7 cellular contexts compared by ENCODE assay signal in the genomic region with DNA sequence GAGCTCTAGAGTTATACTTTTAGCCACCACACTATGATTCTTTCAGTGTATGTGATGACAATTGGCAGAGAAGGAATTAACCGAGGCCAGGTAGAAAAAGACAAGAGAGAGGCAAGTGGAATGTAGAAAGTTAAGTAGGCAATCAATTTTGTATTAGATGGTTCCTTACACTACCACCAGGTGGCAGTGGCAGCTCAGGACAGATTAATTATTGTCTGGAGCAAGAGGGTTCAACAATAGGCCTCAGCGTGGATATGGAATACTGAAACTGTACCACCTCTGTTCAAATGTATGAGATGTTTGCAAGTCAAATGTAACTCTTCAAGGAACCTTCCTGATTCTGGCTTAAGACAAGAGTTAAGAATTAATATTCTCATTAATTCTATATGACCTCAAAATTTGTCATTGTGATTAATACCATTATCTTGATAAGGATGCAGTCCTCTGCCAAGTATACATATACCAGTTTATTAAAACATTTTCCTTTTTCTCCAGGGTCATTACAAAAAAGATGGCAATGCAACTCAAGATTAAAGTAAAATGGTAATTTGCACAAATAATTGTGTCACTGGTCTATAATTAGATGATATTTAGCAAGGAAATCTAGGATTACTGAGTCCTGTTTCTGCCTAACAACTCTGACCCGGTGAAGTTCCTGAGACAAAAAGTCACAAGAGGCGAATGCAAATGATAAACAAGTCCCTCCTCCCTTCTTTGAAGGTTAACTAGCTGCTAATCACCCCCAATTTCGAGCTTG.
DNase-seq lines count a peak whose midpoint lies in the region; ATAC-seq, FAIRE-seq and TF ChIP-seq lines count a peak whose summit lies in the region.

No MANE protein-coding gene starts in this region.

- no peak overlapping the region for H4K5ac ChIP-seq in H1 (ENCODE audit: insufficient read length, low read depth, low read length)

- H2BK15ac ChIP-seq in H1 (ENCODE audit: low read length): no peak overlapping the region

- H3K23ac ChIP-seq in H1 (ENCODE audit: insufficient read length): no peak overlapping the region

- H2AFZ ChIP-seq in PC-9 (no peak overlapping the region), H1 (ENCODE audit: low read length) (peak overlapping the region; percentile 78)

- H2BK20ac ChIP-seq in H1 (ENCODE audit: low read length): no peak overlapping the region

- CTCF ChIA-PET in PC-9 (lab: Charles Lee) (interaction anchor here (0.6 to 1.5 kb wide), 3 partner anchors 25 to 316 kb away, joined by 3 to 5 read pairs (median 4); no protein-coding TSS in a partner anchor), H1 (lab: Charles Lee; ENCODE audit: partially characterized antibody) (interaction anchor here (0.6 to 5.3 kb wide), 35 partner anchors 10 to 521 kb away, joined by 3 to 95 read pairs (median 5); a partner anchor contains a TSS)

- no TSS peak for BruUV-seq in PC-9 (replicated peaks; lab: Mats Ljungman, UMichigan)

- peak; percentile 98 for TF ChIP-seq CTCF in PC-9 (conservative IDR thresholded peaks at IDR 0.05)
- TF ChIP-seq CTCF in H1 (IDR thresholded peaks at IDR 0.05; ENCODE audit: control extremely low read depth in 1 of 3, insufficient read depth in 1 of 3, low read depth in 1 of 3, low read length in 3 of 3): peak in 2 of 3 experiments; percentile 72 to 81; a peak in 3 of 4 replicates
- peak; percentile 31 for TF ChIP-seq CTCF in mucosa of descending colon (IDR thresholded peaks at IDR 0.05)

- no peaks in the 10 kb centered on the region for H3K23me2 ChIP-seq in H1 (ENCODE audit: low read depth, low read length)

- intact Hi-C loops in PC-9 (cut with micrococcal nuclease; ENCODE audit: unreplicated experiment) (loop anchor here (1.0 to 2.0 kb wide), 3 partner anchors 84 to 336 kb away; no protein-coding TSS in a partner anchor), mucosa of descending colon (cut with DNase I, micrococcal nuclease) (loop anchor here (5.0 to 10.0 kb wide), 2 partner anchors 82 to 140 kb away; no protein-coding TSS in a partner anchor)

- H3K79me2 ChIP-seq in PC-9 (ENCODE audit: low read depth): no peaks in the 10 kb centered on the region
- H3K79me2 ChIP-seq in H1 (ENCODE audit: control insufficient read depth in 1 of 2, insufficient read depth in 2 of 2, low read length in 2 of 2): no peaks in the 10 kb centered on the region

- no peak for TF ChIP-seq POLR2A in H1 (IDR thresholded peaks at IDR 0.05; ENCODE audit: control extremely low read depth in 1 of 2, low read depth in 2 of 2, low read length in 2 of 2)

- H2BK120ac ChIP-seq in H1 (replicated peaks; ENCODE audit: low read depth, low read length): no peak overlapping the region

- no peaks in the 10 kb centered on the region for H3K9me2 ChIP-seq in PC-9 (ENCODE audit: insufficient read depth)

- no peak overlapping the region for H3K56ac ChIP-seq in H1 (replicated peaks; ENCODE audit: insufficient read length, low read depth, low read length)

- H2BK12ac ChIP-seq in H1 (ENCODE audit: low read depth, low read length): no peak overlapping the region

- H4K20me1 ChIP-seq in PC-9 (ENCODE audit: insufficient read depth): no peaks in the 10 kb centered on the region
- no peaks in the 10 kb centered on the region for H4K20me1 ChIP-seq in H1 (replicated peaks in 1 of 2; ENCODE audit: control insufficient read depth in 1 of 2, insufficient read depth in 2 of 2, low read length in 2 of 2)

- no peak overlapping the region for H3K18ac ChIP-seq in H1 (ENCODE audit: extremely low read depth, low read length)

- TF ChIP-seq RAD21 in H1 (IDR thresholded peaks at IDR 0.05 in 1 of 2, conservative IDR thresholded peaks at IDR 0.05 in 1 of 2; ENCODE audit: low read depth in 2 of 2, low read length in 2 of 2): peak; percentile 86 to 91

- no peak overlapping the region for H3K14ac ChIP-seq in H1 (ENCODE audit: insufficient read length)

- H3K27ac ChIP-seq in PC-9 (no peak overlapping the region), H1 (ENCODE audit: low read depth, low read length) (no peak overlapping the region)

- H3K27me3 ChIP-seq in PC-9 (ENCODE audit: insufficient read depth, low read depth): no peaks in the 10 kb centered on the region
- H3K27me3 ChIP-seq in H1 (replicated peaks in 1 of 4; ENCODE audit: control insufficient read depth in 3 of 4, extremely low read depth in 1 of 4, insufficient read depth in 3 of 4, low read length in 3 of 4): no peaks in the 10 kb centered on the region

- no peak overlapping the region for H2AK5ac ChIP-seq in H1 (ENCODE audit: low read depth, low read length)

- no peak for TF ChIP-seq EP300 in H1 (IDR thresholded peaks at IDR 0.05; ENCODE audit: borderline replicate concordance in 1 of 2, low read depth in 2 of 2, low read length in 2 of 2)

- no peaks in the 10 kb centered on the region for H3K36me3 ChIP-seq in PC-9 (ENCODE audit: low read depth)
- no peaks in the 10 kb centered on the region for H3K36me3 ChIP-seq in H1 (ENCODE audit: control insufficient read depth in 2 of 4, insufficient read depth in 4 of 4, low read length in 3 of 4)
- no peaks in the 10 kb centered on the region for H3K36me3 ChIP-seq in mucosa of descending colon (ENCODE audit: low read depth)

- no peak overlapping the region for H3K9ac ChIP-seq in H1 (replicated peaks in 1 of 4; ENCODE audit: extremely low read depth in 1 of 4, low read depth in 3 of 4, low read length in 3 of 4)

- H3K4me2 ChIP-seq in PC-9 (no peak overlapping the region), H1 (ENCODE audit: insufficient read depth in 1 of 2, low read depth in 2 of 2, low read length in 2 of 2) (no peak overlapping the region)

- 61% methylated on average over 5 of the region's 5 CpGs; no CpG with 5 or more reads in 1 of the 2 experiments for WGBS in H1 (ENCODE audit: extremely low coverage in 1 of 2, insufficient coverage in 1 of 2, insufficient read length in 1 of 2, insufficient replicate concordance in 2 of 2, low coverage in 1 of 2, low lambda C conversion rate in 2 of 2, missing lambda C conversion rate in 1 of 2), 2 experiments

- H3K79me1 ChIP-seq in H1 (ENCODE audit: low read depth, low read length): no peaks in the 10 kb centered on the region

- no peak overlapping the region for H2BK5ac ChIP-seq in H1 (ENCODE audit: low read depth, low read length)

- POLR2A ChIA-PET in PC-9 (lab: Charles Lee; ENCODE audit: unreplicated experiment) (no interaction called here), H1 (lab: Charles Lee; ENCODE audit: partially characterized antibody) (no interaction called here)

- no peaks in the 10 kb centered on the region for H3F3A ChIP-seq in PC-9 (ENCODE audit: insufficient read depth, low read depth)

- H4K8ac ChIP-seq in H1 (ENCODE audit: extremely low read depth, insufficient read depth, low read length): no peak overlapping the region

- ATAC-seq in GM19452 (IDR thresholded peaks at IDR 0.05; ENCODE audit: unreplicated experiment): peak; percentile 79
- ATAC-seq in HG03457 (IDR thresholded peaks at IDR 0.05; ENCODE audit: unreplicated experiment): peak; percentile 80
- peak; percentile 69 for ATAC-seq in mucosa of descending colon

- H3K4me3 ChIP-seq in PC-9 (no peak overlapping the region), H1 (ENCODE audit: extremely low read depth in 1 of 4, insufficient read depth in 2 of 4, low read depth in 3 of 4, low read length in 4 of 4) (no peak overlapping the region), mucosa of descending colon (no peak overlapping the region)

- H3K4ac ChIP-seq in H1 (replicated peaks; ENCODE audit: insufficient read length, low read depth, low read length): no peak overlapping the region

- no peaks in the 10 kb centered on the region for H3K9me3 ChIP-seq in PC-9 (ENCODE audit: insufficient read depth, low read depth)
- no peaks in the 10 kb centered on the region for H3K9me3 ChIP-seq in H1 (ENCODE audit: insufficient read depth in 2 of 2, low read depth in 1 of 2, low read length in 1 of 2)
- H3K9me3 ChIP-seq in mucosa of descending colon: no peaks in the 10 kb centered on the region

- H4K91ac ChIP-seq in H1 (replicated peaks; ENCODE audit: insufficient read length, low read length): no peak overlapping the region

- DNase-seq in ELR (ENCODE audit: low read depth) (peak; percentile 58), PC-9 (peak in 1 of 2 experiments; percentile 35), H1 (ENCODE audit: low read depth in 1 of 2, low spot score in 2 of 2) (peak in 1 of 2 experiments; percentile 59), mucosa of descending colon (peak in 1 of 3 donors; percentile 68), ureter (ENCODE audit: low spot score) (no peak)

- FAIRE-seq in H1 (lab: Jason Lieb, UNC): peak; percentile 84

- H3K4me1 ChIP-seq in PC-9 (replicated peaks; ENCODE audit: insufficient read depth): no peaks in the 10 kb centered on the region
- no peaks in the 10 kb centered on the region for H3K4me1 ChIP-seq in H1 (replicated peaks in 1 of 4; ENCODE audit: control insufficient read depth in 3 of 4, insufficient read depth in 4 of 4, low read length in 3 of 4)
- no peaks in the 10 kb centered on the region for H3K4me1 ChIP-seq in mucosa of descending colon (ENCODE audit: low read depth)

Comparison
In these comparisons a context has a peak if more than half of its experiments do, and no peak if none do; other contexts are left out.
1. CTCF ChIP-seq: peak in every context shown above with its lines; median percentile 98 in PC-9; 76 in H1; 31 in mucosa of descending colon.